In genomic region chr13:41222259-41222852, GRCh38 we compare ENCODE assay signal across 8 cellular contexts. TPM values are rescaled to one million over a fixed set of nuclear protein-coding genes. Genes with fewer than 3 reads are reported as not detected.
DNase-seq lines count a peak whose midpoint lies in the region; ATAC-seq and TF ChIP-seq lines count a peak whose summit lies in the region.

No MANE protein-coding gene starts in this region.

- no peak overlapping the region for H3K27ac ChIP-seq in WERI-Rb-1

- peak; percentile 39 for DNase-seq in GF-D8 (lab: John Stamatoyannopoulos, UW)
- DNase-seq in H7: peak; percentile 57
- peak; percentile 10 for DNase-seq in NCI-H1092 (lab: John Stamatoyannopoulos, UW)
- DNase-seq in WERI-Rb-1: peak; percentile 16
- peak; percentile 17 to 37 for DNase-seq in central memory CD8-positive, alpha-beta T cell (ENCODE audit: low spot score in 2 of 2)
- peak; percentile 78 for DNase-seq in kidney tubule cell (ENCODE audit: low spot score)
- peak; percentile 3 to 34 (median 25) for DNase-seq in stimulated activated CD4-positive, alpha-beta T cell treated with anti-CD3 and anti-CD28 coated beads, TNF-alpha, amount 100 ng/mL, for 48 hours (ENCODE audit: low read depth in 3 of 3)

- H3K36me3 ChIP-seq in H7 (replicated peaks; ENCODE audit: control insufficient read depth, insufficient read depth, low read length) (no peaks in the 10 kb centered on the region), WERI-Rb-1 (no peaks in the 10 kb centered on the region)

- no peak overlapping the region for H3K27ac Mint-ChIP-seq in central memory CD8-positive, alpha-beta T cell (ENCODE audit: low read depth)

- H3K27me3 ChIP-seq in H7 (ENCODE audit: control insufficient read depth, insufficient read depth, low read length) (no peaks in the 10 kb centered on the region), WERI-Rb-1 (ENCODE audit: insufficient read depth, low read depth, severe bottlenecking) (no peaks in the 10 kb centered on the region)

- H3K36me3 Mint-ChIP-seq in central memory CD8-positive, alpha-beta T cell (ENCODE audit: insufficient read depth): peaks cover 14% of the 10 kb centered on the region

- TF ChIP-seq CTCF in WERI-Rb-1 (IDR thresholded peaks at IDR 0.05; ENCODE audit: low read depth, low read length): peak; percentile 45

- no peaks in the 10 kb centered on the region for H3K9me3 Mint-ChIP-seq in central memory CD8-positive, alpha-beta T cell

- no peaks in the 10 kb centered on the region for H3K27me3 Mint-ChIP-seq in central memory CD8-positive, alpha-beta T cell

- peak; percentile 82 for ATAC-seq in central memory CD8-positive, alpha-beta T cell (replicated peaks; ENCODE audit: extremely low read depth, poor library complexity, severe bottlenecking)
- no peak for ATAC-seq in GM19397 (IDR thresholded peaks at IDR 0.05; ENCODE audit: unreplicated experiment)

- H3K4me3 ChIP-seq in H7 (ENCODE audit: insufficient read depth, low read depth, low read length) (no peak overlapping the region), WERI-Rb-1 (ENCODE audit: low read depth, low read length) (no peak overlapping the region)

- H3K4me1 Mint-ChIP-seq in central memory CD8-positive, alpha-beta T cell: no peaks in the 10 kb centered on the region

- no peak overlapping the region for H3K4me3 Mint-ChIP-seq in central memory CD8-positive, alpha-beta T cell

- H3K9me3 ChIP-seq in WERI-Rb-1 (ENCODE audit: severe bottlenecking): no peaks in the 10 kb centered on the region

RNA-seq across cellular contexts. Expression of gene KBTBD7, which starts 28.0 kb away (rescaled TPM):
- total RNA-seq in H7 (2014; rRNA removed; shearing (Covaris generic)): 13.3 and 15.1 TPM in 2 replicates

RNA-seq across cellular contexts. Expression of gene MTRF1, which starts 41.0 kb away (rescaled TPM):
- 10.1 and 10.3 TPM in 2 replicates for total RNA-seq in H7 (2014; rRNA removed; shearing (Covaris generic))

Comparison
In these comparisons a context has a peak if more than half of its experiments do, and no peak if none do; other contexts are left out.
1. DNase-seq: peak in every context shown above with its lines; median percentile 78 in kidney tubule cell; 57 in H7; 39 in GF-D8; 27 in central memory CD8-positive, alpha-beta T cell; 25 in stimulated activated CD4-positive, alpha-beta T cell treated with anti-CD3 and anti-CD28 coated beads, TNF-alpha, amount 100 ng/mL, for 48 hours; 16 in WERI-Rb-1; 10 in NCI-H1092.